ENCODE assay signal across 22 cellular contexts in the genomic region with DNA sequence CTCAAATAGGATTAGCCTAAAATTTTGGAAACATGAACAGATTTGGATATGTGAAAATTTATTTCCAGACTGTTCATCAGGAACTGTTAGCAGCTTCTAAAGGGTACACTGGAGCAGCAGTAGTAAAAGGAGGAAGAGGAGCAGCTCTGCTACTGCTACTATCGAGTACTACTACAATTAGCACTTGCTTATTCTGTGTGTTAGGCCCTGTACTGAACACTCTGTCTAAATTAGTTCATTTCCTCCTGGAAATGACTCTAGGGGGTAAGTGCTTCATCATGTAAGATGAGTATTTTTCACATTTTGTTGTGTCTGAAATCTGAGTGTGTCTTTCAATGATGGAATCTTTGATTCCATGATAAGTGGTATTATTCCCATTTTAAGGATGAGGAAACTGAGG. TPM values are rescaled to one million over a fixed set of nuclear protein-coding genes. Genes with fewer than 3 reads are reported as not detected.
DNase-seq lines count a peak whose midpoint lies in the region; ATAC-seq, FAIRE-seq and TF ChIP-seq lines count a peak whose summit lies in the region.
"Had no signal": no experiment of that assay in that cellular context is flagged by ENCODE, and none has a peak within 500 bp of the region (broad histone marks: within the 10 kb centered on the region; RNA-seq: fewer than 3 reads in every experiment).

No MANE protein-coding gene starts in this region.

- intact Hi-C loops in activated CD4-positive, alpha-beta T cell treated with anti-CD3 and anti-CD28 coated beads, Interleukin-2, amount 10 ng/mL, durations not matched to agents 24 days and 14 days (cut with micrococcal nuclease): no loop called here
- intact Hi-C loops in activated CD4-positive, alpha-beta memory T cell treated with anti-CD3 and anti-CD28 coated beads for 36 hours (cut with micrococcal nuclease): no loop called here
- intact Hi-C loops in A673 (cut with micrococcal nuclease; ENCODE audit: unreplicated experiment): no loop called here

- no peaks in the 10 kb centered on the region for H3K27me3 ChIP-seq in A673 (replicated peaks; ENCODE audit: insufficient read depth, low read depth, low read length, poor library complexity)
- H3K27me3 ChIP-seq: BLaER1 had no signal

- peak; percentile 75 for FAIRE-seq in GM12891 (lab: Jason Lieb, UNC)
- no peak for FAIRE-seq in HTR-8/SVneo (lab: Jason Lieb, UNC)
- FAIRE-seq: A204.1 had no signal

- H3K9me3 ChIP-seq in A673 (ENCODE audit: low read depth, low read length, poor library complexity, severe bottlenecking): no peaks in the 10 kb centered on the region
- H3K9me3 ChIP-seq: BLaER1, lower lobe of right lung had no signal

- peak overlapping the region; percentile 85 for H3K27ac Mint-ChIP-seq in activated CD4-positive, alpha-beta T cell treated with anti-CD3 and anti-CD28 coated beads, Interleukin-2, amount 10 ng/mL, durations not matched to agents 24 days and 14 days
- H3K27ac Mint-ChIP-seq in activated CD4-positive, alpha-beta memory T cell treated with anti-CD3 and anti-CD28 coated beads for 36 hours: peak overlapping the region; percentile 87
- peak overlapping the region; percentile 52 for H3K27ac Mint-ChIP-seq in memory B cell

- no peaks in the 10 kb centered on the region for H3K4me1 ChIP-seq in A673 (ENCODE audit: insufficient read depth, low read length, poor library complexity, severe bottlenecking)
- H3K4me1 ChIP-seq: BLaER1 had no signal

- CTCF ChIA-PET in activated CD4-positive, alpha-beta memory T cell treated with anti-CD3 and anti-CD28 coated beads for 36 hours (lab: Charles Lee): interaction anchor here (0.9 to 5.1 kb wide), 4 partner anchors 10 to 140 kb away, joined by 3 to 18 read pairs (median 12); a partner anchor contains a TSS
- CTCF ChIA-PET in A673 (lab: Charles Lee): no interaction called here

- TF ChIP-seq POLR2A in GM12891 (IDR thresholded peaks at IDR 0.05; ENCODE audit: low read depth, low read length): no peak

- no peak for ATAC-seq in memory B cell (ENCODE audit: low read depth)
- no peak for ATAC-seq in HG03439 (IDR thresholded peaks at IDR 0.05; ENCODE audit: unreplicated experiment)
- ATAC-seq: lower lobe of right lung had no signal

- H3K36me3 ChIP-seq in A673 (ENCODE audit: insufficient read depth, low read length, poor library complexity, severe bottlenecking): no peaks in the 10 kb centered on the region
- H3K36me3 ChIP-seq: BLaER1 had no signal

- H3K27me3 Mint-ChIP-seq in activated CD4-positive, alpha-beta T cell treated with anti-CD3 and anti-CD28 coated beads, Interleukin-2, amount 10 ng/mL, durations not matched to agents 24 days and 14 days: no peaks in the 10 kb centered on the region
- no peaks in the 10 kb centered on the region for H3K27me3 Mint-ChIP-seq in activated CD4-positive, alpha-beta memory T cell treated with anti-CD3 and anti-CD28 coated beads for 36 hours
- no peaks in the 10 kb centered on the region for H3K27me3 Mint-ChIP-seq in memory B cell
- H3K27me3 Mint-ChIP-seq: IgD-negative memory B cell had no signal

- H3K9me3 Mint-ChIP-seq in activated CD4-positive, alpha-beta T cell treated with anti-CD3 and anti-CD28 coated beads, Interleukin-2, amount 10 ng/mL, durations not matched to agents 24 days and 14 days: peaks cover 7% of the 10 kb centered on the region
- H3K9me3 Mint-ChIP-seq in activated CD4-positive, alpha-beta memory T cell treated with anti-CD3 and anti-CD28 coated beads for 36 hours: no peaks in the 10 kb centered on the region
- peaks cover under 1% of the 10 kb centered on the region for H3K9me3 Mint-ChIP-seq in memory B cell
- H3K9me3 Mint-ChIP-seq: IgD-negative memory B cell had no signal

- no TSS peak for BruUV-seq in A673 (replicated peaks; lab: Mats Ljungman, UMichigan)

- no peak overlapping the region for H3K4me3 ChIP-seq in A673 (ENCODE audit: low read depth, low read length, poor library complexity, severe bottlenecking)
- H3K4me3 ChIP-seq: BLaER1, lower lobe of right lung, smooth muscle cell had no signal

- H3K36me3 Mint-ChIP-seq in activated CD4-positive, alpha-beta T cell treated with anti-CD3 and anti-CD28 coated beads, Interleukin-2, amount 10 ng/mL, durations not matched to agents 24 days and 14 days (ENCODE audit: low read depth): peaks cover 84% of the 10 kb centered on the region
- H3K36me3 Mint-ChIP-seq in activated CD4-positive, alpha-beta memory T cell treated with anti-CD3 and anti-CD28 coated beads for 36 hours: peaks cover 81% of the 10 kb centered on the region
- peaks cover 22% of the 10 kb centered on the region for H3K36me3 Mint-ChIP-seq in memory B cell

- H3K4me3 Mint-ChIP-seq in activated CD4-positive, alpha-beta T cell treated with anti-CD3 and anti-CD28 coated beads, Interleukin-2, amount 10 ng/mL, durations not matched to agents 24 days and 14 days: peak overlapping the region; percentile 81
- peak overlapping the region; percentile 68 for H3K4me3 Mint-ChIP-seq in activated CD4-positive, alpha-beta memory T cell treated with anti-CD3 and anti-CD28 coated beads for 36 hours
- H3K4me3 Mint-ChIP-seq in memory B cell: no peak overlapping the region
- H3K4me3 Mint-ChIP-seq: IgD-negative memory B cell had no signal

- TF ChIP-seq CTCF in A673 (conservative IDR thresholded peaks at IDR 0.05; ENCODE audit: low read depth, low read length): no peak

- no peak overlapping the region for H3K27ac ChIP-seq in A673 (ENCODE audit: low read depth, low read length, poor library complexity, severe bottlenecking)
- H3K27ac ChIP-seq: BLaER1, HL-60, lower lobe of right lung had no signal

- no peak for DNase-seq in activated CD4-positive, alpha-beta T cell treated with anti-CD3 and anti-CD28 coated beads, Interleukin-2, amount 10 ng/mL, durations not matched to agents 24 days and 14 days
- no peak for DNase-seq in activated CD4-positive, alpha-beta T cell treated with anti-CD3 and anti-CD28 coated beads for 1 hour
- DNase-seq in GM12891 (ENCODE audit: insufficient read length, low spot score): no peak
- DNase-seq in activated CD4-positive, alpha-beta memory T cell treated with anti-CD3 and anti-CD28 coated beads for 36 hours: no peak
- DNase-seq in memory B cell (ENCODE audit: low spot score in 2 of 2): no peak
- no peak for DNase-seq in HTR-8/SVneo (ENCODE audit: insufficient read length, low spot score)
- no peak for DNase-seq in A673 (ENCODE audit: low spot score)
- DNase-seq: foreskin melanocyte; islet precursor cell; lower lobe of right lung; MM.1S; NCI-H1436; NCI-H2171; NCI-H526; stimulated activated CD4-positive, alpha-beta T cell treated with anti-CD3 and anti-CD28 coated beads, Interleukin-4, amount 100 ng/mL, for 1 hour; SW 1271 had no signal

- POLR2A ChIA-PET in activated CD4-positive, alpha-beta memory T cell treated with anti-CD3 and anti-CD28 coated beads for 36 hours (lab: Charles Lee): interaction anchor here (1.0 to 2.6 kb wide), 6 partner anchors 22 to 123 kb away, joined by 3 to 9 read pairs (median 4); a partner anchor contains a TSS
- POLR2A ChIA-PET in A673 (lab: Charles Lee; ENCODE audit: low non-redundant PET): no interaction called here

- H3K4me1 Mint-ChIP-seq in activated CD4-positive, alpha-beta T cell treated with anti-CD3 and anti-CD28 coated beads, Interleukin-2, amount 10 ng/mL, durations not matched to agents 24 days and 14 days: peaks cover 54% of the 10 kb centered on the region
- peaks cover 67% of the 10 kb centered on the region for H3K4me1 Mint-ChIP-seq in activated CD4-positive, alpha-beta memory T cell treated with anti-CD3 and anti-CD28 coated beads for 36 hours (ENCODE audit: low read depth)
- H3K4me1 Mint-ChIP-seq in memory B cell: peaks cover 20% of the 10 kb centered on the region

TF ChIP-seq in GM12891, 5 proteins besides CTCF, POLR2A, EP300 and RAD21:
- TF ChIP-seq POLR2AphosphoS5 (IDR thresholded peaks at IDR 0.05; ENCODE audit: low read depth, low read length) (no peak), SPI1 (IDR thresholded peaks at IDR 0.05; ENCODE audit: low read depth, low read length) (no peak), PAX5 (IDR thresholded peaks at IDR 0.05; ENCODE audit: insufficient read depth, low read length, severe bottlenecking) (no peak), TAF1 (IDR thresholded peaks at IDR 0.05; ENCODE audit: low read depth, low read length) (no peak), POU2F2 (IDR thresholded peaks at IDR 0.05; ENCODE audit: low read depth, low read length) (no peak)

RNA-seq across cellular contexts. Expression of a gene that starts 9.8 kb away (rescaled TPM):
- total RNA-seq in activated CD4-positive, alpha-beta T cell treated with anti-CD3 and anti-CD28 coated beads, Interleukin-2, amount 10 ng/mL, durations not matched to agents 24 days and 14 days: 52.1 and 57.6 TPM in 2 replicates
- polyA plus RNA-seq in GM12891 (2012; ENCODE audit: low read depth, missing spikeins): 18.1 TPM
- 10 to 100 TPM; 28.3 to 32.4 TPM for total RNA-seq in activated CD4-positive, alpha-beta memory T cell treated with anti-CD3 and anti-CD28 coated beads for 36 hours
- total RNA-seq in A673 (2021): 0.33 and 0.62 TPM in 2 replicates

RNA-seq across cellular contexts. Expression of a gene that starts 22.4 kb away (rescaled TPM):
- total RNA-seq in activated CD4-positive, alpha-beta T cell treated with anti-CD3 and anti-CD28 coated beads, Interleukin-2, amount 10 ng/mL, durations not matched to agents 24 days and 14 days: 53.0 and 54.4 TPM in 2 replicates
- polyA plus RNA-seq in GM12891 (2012; ENCODE audit: low read depth, missing spikeins): 28.5 TPM
- 10 to 100 TPM; 52.9 to 59.4 TPM for total RNA-seq in activated CD4-positive, alpha-beta memory T cell treated with anti-CD3 and anti-CD28 coated beads for 36 hours
- total RNA-seq in A673 (2021): 30.9 and 38.4 TPM in 2 replicates

RNA-seq across cellular contexts. Expression of a gene that starts 50.2 kb away (rescaled TPM):
- 1.3 and 1.5 TPM in 2 replicates for total RNA-seq in activated CD4-positive, alpha-beta T cell treated with anti-CD3 and anti-CD28 coated beads, Interleukin-2, amount 10 ng/mL, durations not matched to agents 24 days and 14 days
- 1.2 TPM for polyA plus RNA-seq in GM12891 (2012; ENCODE audit: low read depth, missing spikeins)
- under 1 TPM; 0.73 to 0.83 TPM for total RNA-seq in activated CD4-positive, alpha-beta memory T cell treated with anti-CD3 and anti-CD28 coated beads for 36 hours
- total RNA-seq in A673 (2021): 0.37 and 0.47 TPM in 2 replicates

Comparison
In these comparisons a context has a peak if more than half of its experiments do, and no peak if none do; other contexts are left out.
1. RNA of a gene that starts 9.8 kb away (total RNA-seq): 52.1 to 57.6 TPM in activated CD4-positive, alpha-beta T cell treated with anti-CD3 and anti-CD28 coated beads, Interleukin-2, amount 10 ng/mL, durations not matched to agents 24 days and 14 days and 28.3 to 32.4 TPM in activated CD4-positive, alpha-beta memory T cell treated with anti-CD3 and anti-CD28 coated beads for 36 hours; 0.33 to 0.62 TPM in A673; every median in the first group is over 10 times any median in the second.
2. Peak in every context shown above with its lines, with median percentiles within 50 percentile points of each other: H3K27ac Mint-ChIP-seq.